In genomic region chr11:73779084-73779902, GRCh38 we compare ENCODE assay signal across 8 cellular contexts. TPM values are rescaled to one million over a fixed set of nuclear protein-coding genes. Genes with fewer than 3 reads are reported as not detected.
A peak's percentile ranks its signal among the peaks of the same experiment; 100 is the strongest.
DNase-seq lines count a peak whose midpoint lies in the region; ATAC-seq and TF ChIP-seq lines count a peak whose summit lies in the region.

No MANE protein-coding gene starts in this region.

- peak overlapping the region; percentile 96 for H2AFZ ChIP-seq in mammary epithelial cell (ENCODE audit: low read depth, low read length)

- POLR2A ChIA-PET in AG04450 (lab: Yijun Ruan, JAX) = interaction anchor here (0.7 to 2.7 kb wide), 6 partner anchors 9 to 152 kb away, joined by 3 to 55 read pairs (median 4); partner anchors contain the start of genes MRPL48 and RAB6A

- no peaks in the 10 kb centered on the region for H4K20me1 ChIP-seq in mammary epithelial cell (ENCODE audit: insufficient read depth, low read length)

- intact Hi-C loops in mammary epithelial cell (cut with micrococcal nuclease) = loop anchor here (1.0 to 2.0 kb wide), 3 partner anchors 9 to 98 kb away; partner anchors contain the start of genes COA4, PAAF1 and RAB6A

- no peaks in the 10 kb centered on the region for H3K79me2 ChIP-seq in mammary epithelial cell (ENCODE audit: insufficient read depth, low read length)

- CTCF ChIA-PET in AG04450 (lab: Charles Lee) = interaction anchor here (1.2 to 1.8 kb wide), 3 partner anchors 11 to 152 kb away, joined by 3 to 4 read pairs (median 3); no protein-coding TSS in a partner anchor
- CTCF ChIA-PET in mammary epithelial cell (lab: Charles Lee; ENCODE audit: low non-redundant PET) = interaction anchor here (0.6 to 1.1 kb wide), 3 partner anchors 18 to 301 kb away, joined by 3 to 6 read pairs (median 5); partner anchors contain the start of gene RAB6A

- H3K4me2 ChIP-seq in mammary epithelial cell (ENCODE audit: insufficient read depth, low read depth, low read length) = peak overlapping the region; percentile 91

- DNase-seq in AG04450 (ENCODE audit: low read depth, low spot score) = peak; percentile 94
- peak; percentile 98 for DNase-seq in NCI-H2196 treated with DMSO at 0.1 percent for 48 hours (lab: John Stamatoyannopoulos, UW; ENCODE audit: unreplicated experiment)
- peak; percentile 99 for DNase-seq in WERI-Rb-1
- DNase-seq in mammary epithelial cell = peak; percentile 98

- WGBS in mammary epithelial cell (ENCODE audit: low coverage, missing lambda C conversion rate) = 3% methylated on average over 24 of the region's 30 CpGs

- TF ChIP-seq CTCF in AG04450 (IDR thresholded peaks at IDR 0.05; ENCODE audit: low read depth, low read length) (no peak), WERI-Rb-1 (IDR thresholded peaks at IDR 0.05; ENCODE audit: low read depth, low read length) (no peak), mammary epithelial cell (conservative IDR thresholded peaks at IDR 0.05 in 1 of 2, IDR thresholded peaks at IDR 0.05 in 1 of 2; ENCODE audit: extremely low read depth in 1 of 2, insufficient read depth in 1 of 2, low read depth in 1 of 2, low read length in 2 of 2) (no peak)

- peak overlapping the region; percentile 69 for H3K4me3 ChIP-seq in AG04450 (ENCODE audit: low read depth, low read length)
- H3K4me3 ChIP-seq in WERI-Rb-1 (ENCODE audit: low read depth, low read length) = peak overlapping the region; percentile 61
- peak overlapping the region; percentile 52 to 55 (median 54) for H3K4me3 ChIP-seq in mammary epithelial cell (replicated peaks in 1 of 3; ENCODE audit: insufficient read depth in 1 of 3, low read depth in 2 of 3, low read length in 3 of 3)
- H3K4me3 ChIP-seq in iPS-20b (ENCODE audit: low read length) = peak overlapping the region; percentile 72
- H3K4me3 ChIP-seq in skin epidermis = peak overlapping the region; percentile 24 to 47 (median 36)

- ATAC-seq in GM18907 (IDR thresholded peaks at IDR 0.05; ENCODE audit: unreplicated experiment) (peak; percentile 98), HG03139 (IDR thresholded peaks at IDR 0.05; ENCODE audit: unreplicated experiment) (peak; percentile 98)

- H3K27ac ChIP-seq in AG04450 (ENCODE audit: low read depth, low read length) (peak overlapping the region; percentile 98), WERI-Rb-1 (peak overlapping the region; percentile 84), mammary epithelial cell (ENCODE audit: insufficient read depth, low read depth, low read length) (peak overlapping the region; percentile 98), iPS-20b (ENCODE audit: low read length) (peak overlapping the region; percentile 9), skin epidermis (peak overlapping the region; percentile 28 to 97 (median 91))

- BruUV-seq in mammary epithelial cell (replicated peaks; lab: Mats Ljungman, UMichigan) = TSS peak; percentile 88

- dilution Hi-C loops in mammary epithelial cell (cut with HindIII; ENCODE audit: low sequenced_read_pairs) = no loop called here

- peaks cover 4% of the 10 kb centered on the region for H3K4me1 ChIP-seq in mammary epithelial cell (ENCODE audit: insufficient read depth, low read length)
- H3K4me1 ChIP-seq in iPS-20b (ENCODE audit: insufficient read depth, low read length) = peaks cover 5% of the 10 kb centered on the region; the same call in 1 of the 2 replicates

- H3K9me3 ChIP-seq in AG04450 (ENCODE audit: control insufficient read depth, insufficient read depth, low read length) = peaks cover 7% of the 10 kb centered on the region; the same call in 1 of the 2 replicates
- no peaks in the 10 kb centered on the region for H3K9me3 ChIP-seq in WERI-Rb-1 (ENCODE audit: severe bottlenecking)
- no peaks in the 10 kb centered on the region for H3K9me3 ChIP-seq in mammary epithelial cell (replicated peaks; ENCODE audit: insufficient read depth, low read length)
- no peaks in the 10 kb centered on the region for H3K9me3 ChIP-seq in iPS-20b (ENCODE audit: insufficient read depth, low read depth, low read length)

- no peaks in the 10 kb centered on the region for H3K27me3 ChIP-seq in AG04450 (ENCODE audit: control insufficient read depth, insufficient read depth, low read length)
- H3K27me3 ChIP-seq in WERI-Rb-1 (ENCODE audit: insufficient read depth, low read depth, severe bottlenecking) = no peaks in the 10 kb centered on the region
- H3K27me3 ChIP-seq in mammary epithelial cell (ENCODE audit: insufficient read depth, low read length) = no peaks in the 10 kb centered on the region
- H3K27me3 ChIP-seq in iPS-20b (ENCODE audit: insufficient read depth, low read length) = no peaks in the 10 kb centered on the region

- no peaks in the 10 kb centered on the region for H3K36me3 ChIP-seq in WERI-Rb-1
- H3K36me3 ChIP-seq in mammary epithelial cell (ENCODE audit: insufficient read depth, low read length) = no peaks in the 10 kb centered on the region
- no peaks in the 10 kb centered on the region for H3K36me3 ChIP-seq in iPS-20b (ENCODE audit: insufficient read depth, low read depth, low read length)

- in situ Hi-C loops in mammary epithelial cell (cut with MboI; ENCODE audit: low sequenced_read_pairs in 2 of 2) = no loop called here

- H3K9ac ChIP-seq in mammary epithelial cell (ENCODE audit: insufficient read depth, low read length) = peak overlapping the region; percentile 81
- peak overlapping the region; percentile 83 for H3K9ac ChIP-seq in iPS-20b (ENCODE audit: low read depth, low read length)

RNA-seq across cellular contexts. Expression of gene MRPL48, which starts 8.4 kb away (rescaled TPM):
- polyA plus RNA-seq in AG04450 (2011; rRNA removed) (57.9 and 65.7 TPM in 2 replicates), mammary epithelial cell (34.0 TPM)
- 10.7 and 13.9 TPM in 2 replicates for polyA minus RNA-seq in AG04450 (2011; rRNA and poly(A)+ RNA removed)
- 10 to 100 TPM; 12.8 to 35.1 TPM for total RNA-seq in mammary epithelial cell
- polyA minus RNA-seq in mammary epithelial cell = 33.3 TPM

RNA-seq across cellular contexts. Expression of gene RAB6A, which starts 18.4 kb away (rescaled TPM):
- polyA plus RNA-seq in AG04450 (2011; rRNA removed) (97.0 and 153 TPM in 2 replicates), mammary epithelial cell (127 TPM)
- 80.5 and 158 TPM in 2 replicates for polyA minus RNA-seq in AG04450 (2011; rRNA and poly(A)+ RNA removed)
- 100 to 1,000 TPM; 189 to 218 TPM for total RNA-seq in mammary epithelial cell
- polyA minus RNA-seq in mammary epithelial cell = 233 TPM

Comparison
In these comparisons a context has a peak if more than half of its experiments do, and no peak if none do; other contexts are left out.
1. Peak in every context shown above with its lines: DNase-seq, ATAC-seq, H3K4me3 ChIP-seq and H3K27ac ChIP-seq.
2. H3K27ac ChIP-seq: peak in every context shown above with its lines; median percentile 98 in AG04450; 98 in mammary epithelial cell; 91 in skin epidermis; 84 in WERI-Rb-1; 9 in iPS-20b.